1 cellular context compared by ENCODE assay signal in the genomic region with DNA sequence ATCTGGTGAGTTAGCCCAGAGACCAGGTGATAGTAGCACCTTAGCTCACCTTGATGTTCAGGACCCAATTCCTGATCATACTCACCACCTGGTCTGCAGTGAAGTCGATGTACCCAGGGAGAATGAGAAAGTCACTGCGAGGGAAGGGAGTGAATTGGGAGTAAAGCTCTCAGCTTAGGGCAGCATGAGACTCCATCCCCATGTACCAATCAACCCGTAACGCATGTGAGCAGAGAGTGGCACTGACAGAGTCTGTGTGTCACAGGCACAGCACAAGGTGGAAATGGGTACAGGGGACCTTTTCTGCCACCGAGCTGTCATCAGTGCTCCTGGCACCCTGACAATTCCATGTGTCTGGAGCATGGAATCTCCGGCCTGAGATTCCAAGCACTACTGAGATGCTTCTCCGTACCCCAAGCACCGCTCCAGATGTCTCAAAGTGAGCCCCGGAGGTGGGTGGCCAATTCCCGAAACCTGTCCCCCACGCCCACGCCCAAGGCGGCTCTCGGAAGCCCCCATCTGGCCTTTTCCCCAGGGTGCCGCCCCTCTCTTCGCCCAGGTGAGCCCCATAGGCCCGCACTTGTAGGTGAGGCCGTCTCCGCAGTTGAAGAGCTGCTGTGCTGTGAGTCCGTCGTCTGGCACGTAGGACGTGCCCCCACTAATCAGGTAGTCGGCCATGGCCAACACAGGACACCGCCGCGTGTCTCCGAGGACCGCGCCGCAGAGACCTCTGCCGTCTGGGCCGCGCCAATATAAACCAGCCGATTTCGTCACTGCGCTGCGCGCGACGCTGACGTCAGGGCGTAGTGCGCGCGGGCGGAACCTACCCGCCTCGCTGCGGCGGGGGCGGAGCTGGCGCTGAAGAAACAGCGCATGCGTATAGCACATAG.
TF ChIP-seq lines count a peak whose summit lies in the region.

A gene (minus strand): TSS at position 726 of the 890 bp plus-strand sequence. CDS start 48 bp downstream, at position 678.

TF ChIP-seq in GM23338, 12 proteins besides CTCF, POLR2A, EP300 and RAD21 (continued from another document):
- TF ChIP-seq, protein P1, sequence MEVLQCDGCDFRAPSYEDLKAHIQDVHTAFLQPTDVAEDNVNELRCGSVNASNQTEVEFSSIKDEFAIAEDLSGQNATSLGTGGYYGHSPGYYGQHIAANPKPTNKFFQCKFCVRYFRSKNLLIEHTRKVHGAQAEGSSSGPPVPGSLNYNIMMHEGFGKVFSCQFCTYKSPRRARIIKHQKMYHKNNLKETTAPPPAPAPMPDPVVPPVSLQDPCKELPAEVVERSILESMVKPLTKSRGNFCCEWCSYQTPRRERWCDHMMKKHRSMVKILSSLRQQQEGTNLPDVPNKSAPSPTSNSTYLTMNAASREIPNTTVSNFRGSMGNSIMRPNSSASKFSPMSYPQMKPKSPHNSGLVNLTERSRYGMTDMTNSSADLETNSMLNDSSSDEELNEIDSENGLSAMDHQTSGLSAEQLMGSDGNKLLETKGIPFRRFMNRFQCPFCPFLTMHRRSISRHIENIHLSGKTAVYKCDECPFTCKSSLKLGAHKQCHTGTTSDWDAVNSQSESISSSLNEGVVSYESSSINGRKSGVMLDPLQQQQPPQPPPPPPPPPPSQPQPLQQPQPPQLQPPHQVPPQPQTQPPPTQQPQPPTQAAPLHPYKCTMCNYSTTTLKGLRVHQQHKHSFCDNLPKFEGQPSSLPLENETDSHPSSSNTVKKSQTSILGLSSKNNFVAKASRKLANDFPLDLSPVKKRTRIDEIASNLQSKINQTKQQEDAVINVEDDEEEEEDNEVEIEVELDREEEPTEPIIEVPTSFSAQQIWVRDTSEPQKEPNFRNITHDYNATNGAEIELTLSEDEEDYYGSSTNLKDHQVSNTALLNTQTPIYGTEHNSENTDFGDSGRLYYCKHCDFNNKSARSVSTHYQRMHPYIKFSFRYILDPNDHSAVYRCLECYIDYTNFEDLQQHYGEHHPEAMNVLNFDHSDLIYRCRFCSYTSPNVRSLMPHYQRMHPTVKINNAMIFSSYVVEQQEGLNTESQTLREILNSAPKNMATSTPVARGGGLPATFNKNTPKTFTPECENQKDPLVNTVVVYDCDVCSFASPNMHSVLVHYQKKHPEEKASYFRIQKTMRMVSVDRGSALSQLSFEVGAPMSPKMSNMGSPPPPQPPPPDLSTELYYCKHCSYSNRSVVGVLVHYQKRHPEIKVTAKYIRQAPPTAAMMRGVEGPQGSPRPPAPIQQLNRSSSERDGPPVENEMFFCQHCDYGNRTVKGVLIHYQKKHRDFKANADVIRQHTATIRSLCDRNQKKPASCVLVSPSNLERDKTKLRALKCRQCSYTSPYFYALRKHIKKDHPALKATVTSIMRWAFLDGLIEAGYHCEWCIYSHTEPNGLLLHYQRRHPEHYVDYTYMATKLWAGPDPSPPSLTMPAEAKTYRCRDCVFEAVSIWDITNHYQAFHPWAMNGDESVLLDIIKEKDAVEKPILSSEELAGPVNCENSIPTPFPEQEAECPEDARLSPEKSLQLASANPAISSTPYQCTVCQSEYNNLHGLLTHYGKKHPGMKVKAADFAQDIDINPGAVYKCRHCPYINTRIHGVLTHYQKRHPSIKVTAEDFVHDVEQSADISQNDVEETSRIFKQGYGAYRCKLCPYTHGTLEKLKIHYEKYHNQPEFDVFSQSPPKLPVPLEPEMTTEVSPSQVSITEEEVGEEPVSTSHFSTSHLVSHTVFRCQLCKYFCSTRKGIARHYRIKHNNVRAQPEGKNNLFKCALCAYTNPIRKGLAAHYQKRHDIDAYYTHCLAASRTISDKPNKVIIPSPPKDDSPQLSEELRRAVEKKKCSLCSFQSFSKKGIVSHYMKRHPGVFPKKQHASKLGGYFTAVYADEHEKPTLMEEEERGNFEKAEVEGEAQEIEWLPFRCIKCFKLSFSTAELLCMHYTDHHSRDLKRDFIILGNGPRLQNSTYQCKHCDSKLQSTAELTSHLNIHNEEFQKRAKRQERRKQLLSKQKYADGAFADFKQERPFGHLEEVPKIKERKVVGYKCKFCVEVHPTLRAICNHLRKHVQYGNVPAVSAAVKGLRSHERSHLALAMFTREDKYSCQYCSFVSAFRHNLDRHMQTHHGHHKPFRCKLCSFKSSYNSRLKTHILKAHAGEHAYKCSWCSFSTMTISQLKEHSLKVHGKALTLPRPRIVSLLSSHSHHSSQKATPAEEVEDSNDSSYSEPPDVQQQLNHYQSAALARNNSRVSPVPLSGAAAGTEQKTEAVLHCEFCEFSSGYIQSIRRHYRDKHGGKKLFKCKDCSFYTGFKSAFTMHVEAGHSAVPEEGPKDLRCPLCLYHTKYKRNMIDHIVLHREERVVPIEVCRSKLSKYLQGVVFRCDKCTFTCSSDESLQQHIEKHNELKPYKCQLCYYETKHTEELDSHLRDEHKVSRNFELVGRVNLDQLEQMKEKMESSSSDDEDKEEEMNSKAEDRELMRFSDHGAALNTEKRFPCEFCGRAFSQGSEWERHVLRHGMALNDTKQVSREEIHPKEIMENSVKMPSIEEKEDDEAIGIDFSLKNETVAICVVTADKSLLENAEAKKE (CRISPR knock-in tag; IDR thresholded peaks at IDR 0.05), result no peak
